13 cellular contexts compared by ENCODE assay signal in genomic region chrX:80648023-80648422, GRCh38.
DNase-seq lines count a peak whose midpoint lies in the region; ATAC-seq, FAIRE-seq and TF ChIP-seq lines count a peak whose summit lies in the region.
"Had no signal": no experiment of that assay in that cellular context is flagged by ENCODE, and none has a peak within 500 bp of the region (broad histone marks: within the 10 kb centered on the region; RNA-seq: fewer than 3 reads in every experiment).

No MANE protein-coding gene starts in this region.

- no peak for TF ChIP-seq POLR2A in testis (IDR thresholded peaks at IDR 0.05)
- TF ChIP-seq POLR2A in lower leg skin (IDR thresholded peaks at IDR 0.05) = no peak

- FAIRE-seq in RCC 7860 (lab: Jason Lieb, UNC) = peak; percentile 25
- no peak for FAIRE-seq in pancreas (lab: Jason Lieb, UNC)

- H3K4me3 ChIP-seq in fibroblast of mammary gland (ENCODE audit: control insufficient read depth, low read depth, low read length) (no peak overlapping the region), testis (no peak overlapping the region), lower leg skin (ENCODE audit: low read depth, poor library complexity, severe bottlenecking) (no peak overlapping the region), pancreas (no peak overlapping the region)

- peak; percentile 38 for DNase-seq in NCI-H82 (lab: John Stamatoyannopoulos, UW)
- no peak for DNase-seq in NCI-H82 treated with DMSO at 0.1 percent for 48 hours (lab: John Stamatoyannopoulos, UW; ENCODE audit: unreplicated experiment)
- no peak for DNase-seq in RCC 7860 (ENCODE audit: low spot score)
- DNase-seq in fibroblast of mammary gland (ENCODE audit: low read depth) = peak; percentile 10
- DNase-seq in testis = peak; percentile 12
- no peak for DNase-seq in lower leg skin (ENCODE audit: low spot score in 2 of 2)
- no peak for DNase-seq in left ventricle myocardium superior
- no peak for DNase-seq in pancreas
- DNase-seq: activated CD4-positive, alpha-beta T cell treated with anti-CD3 and anti-CD28 coated beads for 36 hours; CD4-positive, CD25-positive, alpha-beta regulatory T cell; effector CD8-positive, alpha-beta T cell; NCI-H1092 had no signal

- ATAC-seq in left ventricle myocardium superior (no peak), pancreas (no peak)
- ATAC-seq: activated CD4-positive, alpha-beta T cell treated with anti-CD3 and anti-CD28 coated beads for 36 hours had no signal

- H3K9me3 ChIP-seq in testis = no peaks in the 10 kb centered on the region
- no peaks in the 10 kb centered on the region for H3K9me3 ChIP-seq in pancreas
- H3K9me3 ChIP-seq: neutrophil had no signal

- H3K27ac ChIP-seq in testis (no peak overlapping the region), pancreas (no peak overlapping the region)
- H3K27ac ChIP-seq: neutrophil had no signal

- 11 to 15% methylated on average over 1 of the region's 1 CpG for WGBS in testis, 2 donors
- 6 to 36% methylated on average over 1 of the region's 1 CpG for WGBS in lower leg skin, 2 donors
- 4 to 25% methylated on average over 1 of the region's 1 CpG for WGBS in pancreas, 2 donors

- intact Hi-C loops in testis (cut with DNase I; ENCODE audit: low total_unique reads) = no loop called here
- intact Hi-C loops in lower leg skin (cut with DNase I; ENCODE audit: low total_unique reads) = no loop called here
- intact Hi-C loops in left ventricle myocardium superior (cut with micrococcal nuclease) = no loop called here
- intact Hi-C loops in pancreas (cut with DNase I) = no loop called here

- TF ChIP-seq CTCF in fibroblast of mammary gland (conservative IDR thresholded peaks at IDR 0.05; ENCODE audit: control insufficient read depth, insufficient read depth, low read depth, low read length) (peak; percentile 52), testis (IDR thresholded peaks at IDR 0.05) (peak in 1 of 3 experiments; percentile 12), lower leg skin (IDR thresholded peaks at IDR 0.05) (no peak), pancreas (IDR thresholded peaks at IDR 0.05) (peak in 1 of 4 donors; percentile 12)

- H3K4me1 ChIP-seq in testis (no peaks in the 10 kb centered on the region), pancreas (no peaks in the 10 kb centered on the region)

- H3K36me3 ChIP-seq in testis (ENCODE audit: low read depth, missing control alignments) = no peaks in the 10 kb centered on the region
- no peaks in the 10 kb centered on the region for H3K36me3 ChIP-seq in pancreas
- H3K36me3 ChIP-seq: neutrophil had no signal

- H3K27me3 ChIP-seq in testis = no peaks in the 10 kb centered on the region
- H3K27me3 ChIP-seq in pancreas = no peaks in the 10 kb centered on the region
- H3K27me3 ChIP-seq: neutrophil had no signal

Comparison
In these comparisons a context has a peak if more than half of its experiments do, and no peak if none do; other contexts are left out.
1. DNase-seq: peak in NCI-H82 (single experiment), fibroblast of mammary gland (single experiment) and testis (single experiment); none in NCI-H82 treated with DMSO at 0.1 percent for 48 hours (single experiment), RCC 7860 (single experiment), lower leg skin (0 of 2), left ventricle myocardium superior (single experiment) and pancreas (0 of 6).